9 cellular contexts compared by ENCODE assay signal in genomic region chr7:16753932-16754571, GRCh38. TPM values are rescaled to one million over a fixed set of nuclear protein-coding genes. Genes with fewer than 3 reads are reported as not detected.
DNase-seq lines count a peak whose midpoint lies in the region; ATAC-seq and TF ChIP-seq lines count a peak whose summit lies in the region.
"Had no signal": no experiment of that assay in that cellular context is flagged by ENCODE, and none has a peak within 500 bp of the region (broad histone marks: within the 10 kb centered on the region; RNA-seq: fewer than 3 reads in every experiment).

No MANE protein-coding gene starts in this region.

- H3K4me3 ChIP-seq in OCI-LY3 (ENCODE audit: low read length) (peak overlapping the region; percentile 92), brain microvascular endothelial cell (ENCODE audit: low read depth, low read length) (peak overlapping the region; percentile 79), skin epidermis (peak overlapping the region; percentile 57 to 68 (median 61))

- peak overlapping the region; percentile 80 for H3K4me2 ChIP-seq in OCI-LY3 (ENCODE audit: low read length)

- H3K4me3 Mint-ChIP-seq in immature natural killer cell: peak overlapping the region; percentile 79 to 97 (median 84)

- H3K36me3 Mint-ChIP-seq in immature natural killer cell: no peaks in the 10 kb centered on the region

- H3K27me3 ChIP-seq in OCI-LY3 (ENCODE audit: low read depth, low read length) (0 out of 2 replicates have a peak, but pooled peaks cover 10% of the 10 kb centered on the region), brain microvascular endothelial cell (replicated peaks) (no peaks in the 10 kb centered on the region)

- H3K27ac ChIP-seq in OCI-LY3 (ENCODE audit: low read length): no peak overlapping the region
- no peak overlapping the region for H3K27ac ChIP-seq in brain microvascular endothelial cell
- H3K27ac ChIP-seq in skin epidermis: peak overlapping the region in 18 of 21 experiments; percentile 11 to 63 (median 39)

- no peaks in the 10 kb centered on the region for H3K79me2 ChIP-seq in OCI-LY3 (ENCODE audit: low read length)

- peaks cover 5 to 13% (median 13%) of the 10 kb centered on the region in 3 donors for H3K27me3 Mint-ChIP-seq in immature natural killer cell (ENCODE audit: low read depth in 3 of 3)

- ATAC-seq in HG02943 (IDR thresholded peaks at IDR 0.05; ENCODE audit: low read depth, unreplicated experiment): peak; percentile 27
- ATAC-seq in HG03565 (IDR thresholded peaks at IDR 0.05; ENCODE audit: unreplicated experiment): no peak

- H4K20me1 ChIP-seq in OCI-LY3 (ENCODE audit: insufficient read depth, low read length): no peaks in the 10 kb centered on the region

- no peaks in the 10 kb centered on the region for H3K4me1 ChIP-seq in OCI-LY3 (ENCODE audit: low read length)

- H3K4me1 Mint-ChIP-seq in immature natural killer cell: peaks cover 17 to 24% of the 10 kb centered on the region in 2 donors

- H3K9ac ChIP-seq in OCI-LY3 (ENCODE audit: low read length): peak overlapping the region; percentile 53

- DNase-seq in NCI-H2196 (lab: John Stamatoyannopoulos, UW; ENCODE audit: unreplicated experiment): peak; percentile 15
- no peak for DNase-seq in NCI-H2196 treated with DMSO at 0.1 percent for 48 hours (lab: John Stamatoyannopoulos, UW; ENCODE audit: unreplicated experiment)
- peak; percentile 20 for DNase-seq in brain microvascular endothelial cell
- DNase-seq in immature natural killer cell: peak; percentile 3 to 19 (median 19)
- DNase-seq: DND-41 had no signal

- no peaks in the 10 kb centered on the region for H3K9me3 ChIP-seq in OCI-LY3 (ENCODE audit: insufficient read depth, low read length)

- no peaks in the 10 kb centered on the region for H3K36me3 ChIP-seq in OCI-LY3 (replicated peaks; ENCODE audit: low read depth, low read length)
- no peaks in the 10 kb centered on the region for H3K36me3 ChIP-seq in brain microvascular endothelial cell (replicated peaks)

- TF ChIP-seq CTCF in OCI-LY3 (IDR thresholded peaks at IDR 0.05; ENCODE audit: low read depth, low read length) (no peak), brain microvascular endothelial cell (IDR thresholded peaks at IDR 0.05; ENCODE audit: low read depth, low read length, missing control alignments) (no peak)

- no peak overlapping the region for H3K27ac Mint-ChIP-seq in immature natural killer cell

- H2AFZ ChIP-seq in OCI-LY3 (ENCODE audit: low read depth, low read length): peak overlapping the region; percentile 65

- H3K9me3 Mint-ChIP-seq in immature natural killer cell: no peaks in the 10 kb centered on the region

- in situ Hi-C loops in brain microvascular endothelial cell (cut with HindIII; ENCODE audit: low pct_ligation_motif_present, low sequenced_read_pairs): no loop called here

RNA-seq across cellular contexts. Expression of gene TSPAN13, which starts 0.5 kb away (rescaled TPM):
- 1 to 10 TPM in 1 of 3 donors, under 1 TPM in 2; 0.75 to 4.7 (median 0.96) TPM for polyA plus RNA-seq in immature natural killer cell

RNA-seq across cellular contexts. Expression of gene AGR2, which starts 50.7 kb away (rescaled TPM):
- not detected for polyA plus RNA-seq in immature natural killer cell

Comparison
In these comparisons a context has a peak if more than half of its experiments do, and no peak if none do; other contexts are left out.
1. H3K27ac ChIP-seq: peak in skin epidermis (18 of 21); none in OCI-LY3 (single experiment) and brain microvascular endothelial cell (single experiment).
2. Peak in every context shown above with its lines, with median percentiles within 50 percentile points of each other: H3K4me3 ChIP-seq.